In genomic region chr2:127104166-127104660, GRCh38 we compare ENCODE assay signal across 14 cellular contexts. TPM values are rescaled to one million over a fixed set of nuclear protein-coding genes. Genes with fewer than 3 reads are reported as not detected.
DNase-seq lines count a peak whose midpoint lies in the region; ATAC-seq and TF ChIP-seq lines count a peak whose summit lies in the region.
"Had no signal": no experiment of that assay in that cellular context is flagged by ENCODE, and none has a peak within 500 bp of the region (broad histone marks: within the 10 kb centered on the region; RNA-seq: fewer than 3 reads in every experiment).

No MANE protein-coding gene starts in this region.

- no peak overlapping the region for H3K23ac ChIP-seq in IMR-90 (ENCODE audit: low read depth, low read length)

- H3K79me1 ChIP-seq in IMR-90 (ENCODE audit: low read depth in 1 of 2, low read length in 2 of 2): peaks cover 11 to 61% of the 10 kb centered on the region in 2 experiments

- no peak overlapping the region for H3K4me3 ChIP-seq in IMR-90 (ENCODE audit: insufficient read depth, low read depth, low read length)
- H3K4me3 ChIP-seq: pancreas had no signal

- ATAC-seq in IMR-90 (ENCODE audit: low read depth) (no peak), GM18858 (IDR thresholded peaks at IDR 0.05; ENCODE audit: unreplicated experiment) (no peak), GM18502 (IDR thresholded peaks at IDR 0.05; ENCODE audit: poor library complexity, unreplicated experiment) (no peak)
- no peak for ATAC-seq in stimulated activated effector memory CD8-positive, alpha-beta T cell treated with anti-CD3 and anti-CD28 coated beads, Interleukin-12 subunit alpha, Interleukin-12 subunit beta, amount 100 ng/mL, for 72 hours
- ATAC-seq: foreskin keratinocyte, left colon, pancreas had no signal

- H4K5ac ChIP-seq in IMR-90 (ENCODE audit: low read depth, low read length): no peak overlapping the region

- dilution Hi-C loops in IMR-90 (cut with HindIII; ENCODE audit: low sequenced_read_pairs, unreplicated experiment): no loop called here

- no peaks in the 10 kb centered on the region for H3K27me3 ChIP-seq in IMR-90 (ENCODE audit: control insufficient read depth, insufficient read depth, low read length)
- H3K27me3 ChIP-seq: foreskin keratinocyte, pancreas had no signal

- H3K4me1 Mint-ChIP-seq in stimulated activated effector memory CD8-positive, alpha-beta T cell treated with anti-CD3 and anti-CD28 coated beads, Interleukin-12 subunit alpha, Interleukin-12 subunit beta, amount 100 ng/mL, for 72 hours: no peaks in the 10 kb centered on the region

- TF ChIP-seq CTCF in IMR-90 (conservative IDR thresholded peaks at IDR 0.05; ENCODE audit: low read depth, low read length): no peak

- BruUV-seq in IMR-90 (replicated peaks; lab: Mats Ljungman, UMichigan): no TSS peak

- H3K4ac ChIP-seq in IMR-90 (ENCODE audit: low read depth, low read length): peak overlapping the region; percentile 34; the same call in 1 of the 2 replicates

- no peak overlapping the region for H3K14ac ChIP-seq in IMR-90 (replicated peaks; ENCODE audit: low read depth, low read length)

- H4K91ac ChIP-seq in IMR-90 (ENCODE audit: insufficient read depth, low read depth, low read length): peak overlapping the region; percentile 26; the same call in 1 of the 2 replicates

- peak overlapping the region; percentile 50 for H2AK9ac ChIP-seq in IMR-90 (replicated peaks; ENCODE audit: low read depth, low read length, poor library complexity)

- no peak overlapping the region for H2BK5ac ChIP-seq in IMR-90 (ENCODE audit: low read depth, low read length, poor library complexity, severe bottlenecking)

- CTCF ChIA-PET in IMR-90 (lab: Yijun Ruan, JAX): no interaction called here

- H3K36me3 Mint-ChIP-seq in stimulated activated effector memory CD8-positive, alpha-beta T cell treated with anti-CD3 and anti-CD28 coated beads, Interleukin-12 subunit alpha, Interleukin-12 subunit beta, amount 100 ng/mL, for 72 hours: no peaks in the 10 kb centered on the region

- intact Hi-C loops in IMR-90 (cut with micrococcal nuclease): no loop called here

- no peak for TF ChIP-seq POLR2A in IMR-90 (IDR thresholded peaks at IDR 0.05; ENCODE audit: low read depth, low read length)

- in situ Hi-C loops in IMR-90 (cut with MboI; ENCODE audit: low sequenced_read_pairs): no loop called here

- peaks cover 18% of the 10 kb centered on the region for H3K4me1 ChIP-seq in IMR-90 (ENCODE audit: control insufficient read depth, insufficient read depth, low read length)

- no peaks in the 10 kb centered on the region for H3K9me3 Mint-ChIP-seq in stimulated activated effector memory CD8-positive, alpha-beta T cell treated with anti-CD3 and anti-CD28 coated beads, Interleukin-12 subunit alpha, Interleukin-12 subunit beta, amount 100 ng/mL, for 72 hours

- H3K27ac Mint-ChIP-seq in stimulated activated effector memory CD8-positive, alpha-beta T cell treated with anti-CD3 and anti-CD28 coated beads, Interleukin-12 subunit alpha, Interleukin-12 subunit beta, amount 100 ng/mL, for 72 hours: no peak overlapping the region

- peak overlapping the region; percentile 83 for H3K4me3 Mint-ChIP-seq in stimulated activated effector memory CD8-positive, alpha-beta T cell treated with anti-CD3 and anti-CD28 coated beads, Interleukin-12 subunit alpha, Interleukin-12 subunit beta, amount 100 ng/mL, for 72 hours

- H3K9me3 ChIP-seq in IMR-90 (ENCODE audit: control insufficient read depth, insufficient read depth, low read length): no peaks in the 10 kb centered on the region
- H3K9me3 ChIP-seq: pancreas had no signal

- 60% methylated on average over 1 of the region's 8 CpGs; no CpG with 5 or more reads in 1 of the 2 experiments for WGBS in IMR-90 (ENCODE audit: extremely low coverage in 2 of 2, insufficient read length in 1 of 2), 2 experiments

- H3K9ac ChIP-seq in IMR-90 (ENCODE audit: low read depth, low read length): no peak overlapping the region

- DNase-seq in IMR-90 (no peak), mesenteric fat pad (ENCODE audit: low spot score) (peak; percentile 68), nucleus accumbens (lab: John Stamatoyannopoulos, UW) (no peak)
- DNase-seq in stimulated activated effector memory CD8-positive, alpha-beta T cell treated with anti-CD3 and anti-CD28 coated beads, Interleukin-12 subunit alpha, Interleukin-12 subunit beta, amount 100 ng/mL, for 72 hours (ENCODE audit: low spot score in 2 of 2): no peak
- DNase-seq: activated gamma-delta T cell treated with Interleukin-2 at 50 U/mL for 16 hours; foreskin keratinocyte; MV-4-11; NCI-H446; stimulated activated CD4-positive, alpha-beta T cell treated with anti-CD3 and anti-CD28 coated beads, Interleukin-4, amount 100 ng/mL, for 4 hours had no signal

- H2BK15ac ChIP-seq in IMR-90 (ENCODE audit: low read depth, low read length): no peak overlapping the region

- no peaks in the 10 kb centered on the region for H3K36me3 ChIP-seq in IMR-90 (ENCODE audit: control insufficient read depth, insufficient read depth, low read length)
- H3K36me3 ChIP-seq: pancreas had no signal

- H2BK120ac ChIP-seq in IMR-90 (ENCODE audit: low read depth, low read length): 0 out of 2 replicates have a peak overlapping the region, but pooled peaks have one; percentile 12

- H4K8ac ChIP-seq in IMR-90 (ENCODE audit: low read depth in 2 of 2, low read length in 2 of 2): no peak overlapping the region

- peaks cover 18% of the 10 kb centered on the region for H3K9me1 ChIP-seq in IMR-90 (ENCODE audit: insufficient read depth, low read length)

- H3K27ac ChIP-seq in IMR-90 (ENCODE audit: insufficient read depth, low read length) (no peak overlapping the region), angular gyrus (ENCODE audit: low read depth, low read length) (peak overlapping the region; percentile 92)
- H3K27ac ChIP-seq: foreskin keratinocyte, pancreas had no signal

- POLR2A ChIA-PET in IMR-90 (lab: Charles Lee; ENCODE audit: unreplicated experiment): no interaction called here

- H2BK20ac ChIP-seq in IMR-90 (ENCODE audit: low read depth, low read length): peak overlapping the region; percentile 32; the same call in 1 of the 2 replicates

- no peak overlapping the region for H3K56ac ChIP-seq in IMR-90 (ENCODE audit: extremely low read depth, insufficient read depth, low read length)

- H2AFZ ChIP-seq in IMR-90 (replicated peaks; ENCODE audit: low read length, poor library complexity): no peak overlapping the region

- H4K20me1 ChIP-seq in IMR-90 (ENCODE audit: insufficient read depth, low read length): peaks cover 34% of the 10 kb centered on the region

- H2AK5ac ChIP-seq in IMR-90 (ENCODE audit: low read depth, low read length): peak overlapping the region; percentile 91; the same call in 1 of the 2 replicates

- no peak overlapping the region for H3K18ac ChIP-seq in IMR-90 (ENCODE audit: low read depth, low read length)

- TF ChIP-seq RAD21 in IMR-90 (IDR thresholded peaks at IDR 0.05; ENCODE audit: low read length): no peak

- H3K4me2 ChIP-seq in IMR-90 (ENCODE audit: low read depth, low read length): no peak overlapping the region

TF ChIP-seq in IMR-90, 13 proteins besides CTCF, POLR2A, EP300 and RAD21:
- TF ChIP-seq CEBPB (IDR thresholded peaks at IDR 0.05; ENCODE audit: low read depth, low read length) (no peak), MAFK (IDR thresholded peaks at IDR 0.05; ENCODE audit: low read depth, low read length) (no peak), SMC3 (IDR thresholded peaks at IDR 0.05; ENCODE audit: low read depth, low read length) (no peak), MAZ (IDR thresholded peaks at IDR 0.05; ENCODE audit: borderline replicate concordance, low read depth, low read length) (no peak), RFX5 (IDR thresholded peaks at IDR 0.05; ENCODE audit: low read depth, low read length) (no peak), MXI1 (IDR thresholded peaks at IDR 0.05; ENCODE audit: borderline replicate concordance, low read depth, low read length) (no peak), FOS (IDR thresholded peaks at IDR 0.05; ENCODE audit: low read depth, low read length) (no peak), NFE2L2 (IDR thresholded peaks at IDR 0.05; ENCODE audit: low read depth, low read length) (no peak), USF2 (IDR thresholded peaks at IDR 0.05; ENCODE audit: low read depth, low read length) (no peak), ELK1 (IDR thresholded peaks at IDR 0.05; ENCODE audit: borderline replicate concordance, low read depth, low read length) (no peak), BHLHE40 (IDR thresholded peaks at IDR 0.05; ENCODE audit: low read depth, low read length) (no peak), CHD1 (IDR thresholded peaks at IDR 0.05; ENCODE audit: low read depth, low read length) (no peak), RCOR1 (IDR thresholded peaks at IDR 0.05; ENCODE audit: insufficient replicate concordance, low read length) (no peak)

RNA-seq across cellular contexts. Expression of gene BIN1, which starts 2.7 kb away (rescaled TPM):
- total RNA-seq in IMR-90 (2012; rRNA removed) (18.1 and 19.7 TPM in 2 replicates), mesenteric fat pad (87.0 TPM)
- 25.7 and 26.4 TPM in 2 replicates for polyA plus RNA-seq in IMR-90 (2012; rRNA removed)
- polyA plus RNA-seq in IMR-90 (2012; cell fraction: cytosol; rRNA removed): 18.6 and 33.9 TPM in 2 replicates
- 48.9 and 50.9 TPM in 2 replicates for polyA plus RNA-seq in IMR-90 (2012; cell fraction: nucleus; rRNA removed; ENCODE audit: low replicate concordance)
